8 cellular contexts compared by ENCODE assay signal in genomic region chr9:34457266-34458012, GRCh38. TPM values are rescaled to one million over a fixed set of nuclear protein-coding genes. Genes with fewer than 3 reads are reported as not detected.
DNase-seq lines count a peak whose midpoint lies in the region; ATAC-seq and TF ChIP-seq lines count a peak whose summit lies in the region.

No MANE protein-coding gene starts in this region.

- 14 to 23% methylated on average over 48 of the region's 48 CpGs for WGBS in lung, 2 donors

- ATAC-seq in lung (ENCODE audit: insufficient read depth, low FRiP score) (peak; percentile 8), GM18520 (IDR thresholded peaks at IDR 0.05; ENCODE audit: unreplicated experiment) (no peak)

- H3K36me3 Mint-ChIP-seq in IgD-negative memory B cell: peaks cover 1% of the 10 kb centered on the region

- H3K9me3 Mint-ChIP-seq in IgD-negative memory B cell: no peaks in the 10 kb centered on the region

- DNase-seq in COR-L47 (lab: John Stamatoyannopoulos, UW): peak; percentile 46
- DNase-seq in WERI-Rb-1: peak; percentile 79
- peak; percentile 48 for DNase-seq in lung (ENCODE audit: low spot score)
- peak; percentile 56 for DNase-seq in stromal cell of bone marrow (ENCODE audit: low read depth)
- no peak for DNase-seq in NK-92 treated with Interleukin-12 subunit alpha and Interleukin-12 subunit beta, amount 100 ng/mL, for 24 hours (lab: John Stamatoyannopoulos, UW)

- H3K27me3 ChIP-seq in WERI-Rb-1 (ENCODE audit: insufficient read depth, low read depth, severe bottlenecking) (no peaks in the 10 kb centered on the region), endocrine pancreas (ENCODE audit: control insufficient read depth, insufficient read depth, low read length) (no peaks in the 10 kb centered on the region), lung (ENCODE audit: control insufficient read depth, insufficient read depth) (no peaks in the 10 kb centered on the region)

- no peak for TF ChIP-seq CTCF in WERI-Rb-1 (IDR thresholded peaks at IDR 0.05; ENCODE audit: low read depth, low read length)
- no peak for TF ChIP-seq CTCF in lung (IDR thresholded peaks at IDR 0.05; ENCODE audit: control extremely low read depth, extremely low read depth)

- H3K9ac ChIP-seq in endocrine pancreas (ENCODE audit: control insufficient read depth, insufficient read depth, low read length): peak overlapping the region; percentile 97

- H3K36me3 ChIP-seq in WERI-Rb-1 (no peaks in the 10 kb centered on the region), endocrine pancreas (ENCODE audit: control insufficient read depth, insufficient read depth, low read length) (no peaks in the 10 kb centered on the region), lung (ENCODE audit: control insufficient read depth in 2 of 2, insufficient read depth in 2 of 2, low read length in 2 of 2) (no peaks in the 10 kb centered on the region)

- H3K4me3 ChIP-seq in WERI-Rb-1 (ENCODE audit: low read depth, low read length): peak overlapping the region; percentile 78
- peak overlapping the region; percentile 50 for H3K4me3 ChIP-seq in endocrine pancreas (ENCODE audit: control insufficient read depth, insufficient read depth, low read length)
- peak overlapping the region; percentile 57 for H3K4me3 ChIP-seq in lung

- H3K4me1 ChIP-seq in endocrine pancreas (ENCODE audit: control insufficient read depth, insufficient read depth, low read length) (peaks cover 8% of the 10 kb centered on the region), lung (ENCODE audit: control insufficient read depth in 2 of 2, insufficient read depth in 2 of 2, low read length in 2 of 2) (peaks cover 17 to 18% of the 10 kb centered on the region in 2 donors)

- peaks cover 2% of the 10 kb centered on the region for H3K27me3 Mint-ChIP-seq in IgD-negative memory B cell

- peaks cover 16 to 22% (median 18%) of the 10 kb centered on the region in 3 donors for H3K4me1 Mint-ChIP-seq in IgD-negative memory B cell

- H3K9me3 ChIP-seq in WERI-Rb-1 (ENCODE audit: severe bottlenecking): no peaks in the 10 kb centered on the region
- H3K9me3 ChIP-seq in endocrine pancreas (ENCODE audit: control insufficient read depth, low read length): no peaks in the 10 kb centered on the region
- H3K9me3 ChIP-seq in lung (ENCODE audit: control insufficient read depth in 2 of 2, insufficient read depth in 1 of 2, low read length in 1 of 2): no peaks in the 10 kb centered on the region

- H3K27ac Mint-ChIP-seq in IgD-negative memory B cell: peak overlapping the region in 1 of 3 donors; percentile 16

- peak overlapping the region; percentile 89 to 97 (median 94) for H3K4me3 Mint-ChIP-seq in IgD-negative memory B cell

- H3K27ac ChIP-seq in WERI-Rb-1 (peak overlapping the region; percentile 13; the same call in 1 of the 2 replicates), lung (ENCODE audit: low read depth in 1 of 2, low read length in 1 of 2) (peak overlapping the region; percentile 11 to 71)

RNA-seq across cellular contexts. Expression of gene FAM219A, which starts 0.9 kb away (rescaled TPM):
- polyA plus RNA-seq in IgD-negative memory B cell (1.1 TPM), lung (10 to 100 TPM; 10.3 to 16.4 TPM)
- total RNA-seq in lung: 10 to 100 TPM in 1 of 2 donors, 1 to 10 TPM in 1; 8.5 to 28.3 TPM

RNA-seq across cellular contexts. Expression of gene DNAI1, which starts 1.2 kb away (rescaled TPM):
- polyA plus RNA-seq in IgD-negative memory B cell (not detected), lung (1 to 10 TPM; 4.6 to 5.6 TPM)
- 10 to 100 TPM; 12.8 to 26.2 TPM for total RNA-seq in lung
